35 cellular contexts compared by ENCODE assay signal in genomic region chr16:59826767-59827166, GRCh38.
"Had no signal": no experiment of that assay in that cellular context is flagged by ENCODE, and none has a peak within 500 bp of the region (broad histone marks: within the 10 kb centered on the region; RNA-seq: fewer than 3 reads in every experiment).

No MANE protein-coding gene starts in this region.

- DNase-seq: Kasumi-1, MG63, MM.1S, MV-4-11, NCI-H1048, NCI-H1092, NCI-H1092 treated with DMSO at 0.1 percent for 48 hours, NCI-H1105, NCI-H1105 treated with DMSO at 0.1 percent for 48 hours, NCI-H1417, NCI-H1417 treated with DMSO at 0.1 percent for 48 hours, NCI-H1436, NCI-H1436 treated with DMSO at 0.1 percent for 48 hours, NCI-H146, NCI-H1694, NCI-H1694 treated with DMSO at 0.1 percent for 48 hours, NCI-H187, NCI-H187 treated with DMSO at 0.1 percent for 48 hours, NCI-H1930, NCI-H2029, NCI-H2029 treated with DMSO at 0.1 percent for 48 hours, NCI-H2081, NCI-H2081 treated with DMSO at 0.1 percent for 48 hours, NCI-H2107, NCI-H2171, NCI-H2171 treated with DMSO at 0.1 percent for 48 hours, NCI-H2227 treated with DMSO at 0.1 percent for 48 hours, NCI-H226, NCI-H345, NCI-H446, NCI-H446 treated with DMSO at 0.1 percent for 48 hours, NCI-H510A, NCI-H510A treated with DMSO at 0.1 percent for 48 hours, NCI-H524, NCI-H524 treated with DMSO at 0.1 percent for 48 hours had no signal

- H3K4me3 ChIP-seq: MG63 had no signal

- H3K36me3 ChIP-seq: MG63 had no signal

- H3K9me3 ChIP-seq: MG63 had no signal

- H3K27me3 ChIP-seq: MG63 had no signal
